ENCODE assay signal across 24 cellular contexts in the genomic region with DNA sequence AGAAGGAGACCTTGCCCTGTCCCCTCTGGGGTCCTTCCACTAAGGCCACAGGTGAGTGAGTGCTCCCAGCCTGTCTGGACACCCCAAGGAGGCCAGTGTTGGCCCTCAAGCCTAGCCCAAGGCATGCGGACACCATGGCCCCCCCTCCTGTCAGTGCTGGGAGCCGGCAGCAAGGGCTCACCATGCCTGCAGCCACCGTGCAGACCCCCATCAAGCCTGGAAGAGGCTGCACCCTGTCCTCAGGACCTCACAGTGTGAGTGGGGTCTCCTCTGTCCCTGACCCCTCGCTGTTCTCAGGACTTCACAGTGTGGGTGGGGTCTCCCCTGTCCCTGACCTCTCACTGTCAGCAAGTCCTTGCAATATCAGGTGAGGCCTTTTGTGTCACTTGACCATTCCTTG. TPM values are rescaled to one million over a fixed set of nuclear protein-coding genes. Genes with fewer than 3 reads are reported as not detected.
DNase-seq lines count a peak whose midpoint lies in the region; ATAC-seq, FAIRE-seq and TF ChIP-seq lines count a peak whose summit lies in the region.
"Had no signal": no experiment of that assay in that cellular context is flagged by ENCODE, and none has a peak within 500 bp of the region (broad histone marks: within the 10 kb centered on the region; RNA-seq: fewer than 3 reads in every experiment).

No MANE protein-coding gene starts in this region.

- H3K4me3 Mint-ChIP-seq in activated T-helper 17 cell treated with anti-CD3 and anti-CD28 coated beads, Interleukin-2, amount 50 U/mL, for 72 hours, result no peak overlapping the region
- H3K4me3 Mint-ChIP-seq: CD4-positive, alpha-beta T cell had no signal

- no peaks in the 10 kb centered on the region for H3K4me1 Mint-ChIP-seq in activated T-helper 17 cell treated with anti-CD3 and anti-CD28 coated beads, Interleukin-2, amount 50 U/mL, for 72 hours

- WGBS in testis, 2 donors, result 84 to 94% methylated on average over 2 to 4 of the region's 4 CpGs

- no peaks in the 10 kb centered on the region for H3K27me3 Mint-ChIP-seq in activated T-helper 17 cell treated with anti-CD3 and anti-CD28 coated beads, Interleukin-2, amount 50 U/mL, for 72 hours
- H3K27me3 Mint-ChIP-seq: CD4-positive, alpha-beta T cell had no signal

- no peak overlapping the region for H3K27ac ChIP-seq in testis
- H3K27ac ChIP-seq: A549 had no signal

- no peak for ATAC-seq in left cardiac atrium
- no peak for ATAC-seq in activated T-helper 17 cell treated with anti-CD3 and anti-CD28 coated beads, Interleukin-2, amount 50 U/mL, for 72 hours (replicated peaks)
- ATAC-seq: A549, Right ventricle myocardium inferior had no signal

- no peaks in the 10 kb centered on the region for H3K36me3 ChIP-seq in testis (ENCODE audit: low read depth, missing control alignments)

- intact Hi-C loops in cardiac septum (cut with DNase I), result no loop called here
- intact Hi-C loops in left cardiac atrium (cut with DNase I), result no loop called here
- intact Hi-C loops in testis (cut with DNase I; ENCODE audit: low total_unique reads), result no loop called here

- no peaks in the 10 kb centered on the region for H3K9me3 Mint-ChIP-seq in activated T-helper 17 cell treated with anti-CD3 and anti-CD28 coated beads, Interleukin-2, amount 50 U/mL, for 72 hours
- H3K9me3 Mint-ChIP-seq: CD4-positive, alpha-beta T cell had no signal

- H3K36me3 Mint-ChIP-seq in activated T-helper 17 cell treated with anti-CD3 and anti-CD28 coated beads, Interleukin-2, amount 50 U/mL, for 72 hours (ENCODE audit: low read depth), result peaks cover 11% of the 10 kb centered on the region

- no peaks in the 10 kb centered on the region for H3K9me3 ChIP-seq in testis
- H3K9me3 ChIP-seq: A549, Caco-2, MG63 had no signal

- TF ChIP-seq POLR2A in testis (IDR thresholded peaks at IDR 0.05), result no peak

- peak overlapping the region; percentile 38 for H3K27ac Mint-ChIP-seq in activated T-helper 17 cell treated with anti-CD3 and anti-CD28 coated beads, Interleukin-2, amount 50 U/mL, for 72 hours
- H3K27ac Mint-ChIP-seq: CD4-positive, alpha-beta T cell had no signal

- peaks cover 11% of the 10 kb centered on the region for H3K4me1 ChIP-seq in testis

- no peak for FAIRE-seq in urothelium cell line (lab: Jason Lieb, UNC)
- FAIRE-seq: A549, RCC 7860 had no signal

- DNase-seq in cardiac septum (ENCODE audit: low spot score) (peak; percentile 50), left cardiac atrium (no peak), mesenteric fat pad (ENCODE audit: low spot score) (peak; percentile 64), testis (peak; percentile 8), urothelium cell line (ENCODE audit: low spot score) (no peak), NOMO-1 (lab: John Stamatoyannopoulos, UW; ENCODE audit: unreplicated experiment in 2 of 2) (no peak), NCI-H446 (lab: John Stamatoyannopoulos, UW) (no peak)
- DNase-seq: GF-D8, GOT3, Kasumi-1, MG63, NCI-H1048, NCI-H1436, NCI-H1930, NCI-H2171 had no signal

- no peak overlapping the region for H3K4me3 ChIP-seq in testis
- H3K4me3 ChIP-seq: A549, MG63 had no signal

- no peak for TF ChIP-seq CTCF in testis (IDR thresholded peaks at IDR 0.05)

- no peaks in the 10 kb centered on the region for H3K27me3 ChIP-seq in testis
- H3K27me3 ChIP-seq: MG63 had no signal

RNA-seq across cellular contexts. Expression of a gene that starts 33.2 kb away (rescaled TPM):
- total RNA-seq in cardiac septum, result not detected
- not detected for total RNA-seq in left cardiac atrium
- not detected for total RNA-seq in activated T-helper 17 cell treated with anti-CD3 and anti-CD28 coated beads, Interleukin-2, amount 50 U/mL, for 72 hours
- not detected for total RNA-seq in mesenteric fat pad
- total RNA-seq in testis, result 1 to 10 TPM; 3.4 to 9.3 TPM
- polyA plus RNA-seq in testis (ENCODE audit: insufficient read depth, low read depth, low replicate concordance), result 5.4 TPM
- total RNA-seq: Caco-2; CD4-positive, alpha-beta T cell; NCI-H460; OCI-LY7; Right ventricle myocardium inferior had no signal
- polyA plus RNA-seq: A549, BJ had no signal

RNA-seq across cellular contexts. Expression of a gene that starts 47.0 kb away (rescaled TPM):
- total RNA-seq in cardiac septum (44.0 TPM), left cardiac atrium (10 to 100 TPM; 37.9 to 38.5 TPM), mesenteric fat pad (18.8 TPM), testis (10 to 100 TPM; 77.6 to 80.3 TPM)
- total RNA-seq in activated T-helper 17 cell treated with anti-CD3 and anti-CD28 coated beads, Interleukin-2, amount 50 U/mL, for 72 hours, result 10 to 100 TPM; 42.9 to 53.6 TPM
- 72.2 TPM for polyA plus RNA-seq in testis (ENCODE audit: insufficient read depth, low read depth, low replicate concordance)

RNA-seq across cellular contexts. Expression of a gene that starts 47.1 kb away (rescaled TPM):
- total RNA-seq in cardiac septum (10.7 TPM), left cardiac atrium (10 to 100 TPM in 1 of 2 donors, 1 to 10 TPM in 1; 9.7 to 14.1 TPM), mesenteric fat pad (18.4 TPM), testis (10 to 100 TPM; 35.2 to 36.1 TPM)
- 10 to 100 TPM; 10.6 to 19.9 TPM for total RNA-seq in activated T-helper 17 cell treated with anti-CD3 and anti-CD28 coated beads, Interleukin-2, amount 50 U/mL, for 72 hours
- polyA plus RNA-seq in testis (ENCODE audit: insufficient read depth, low read depth, low replicate concordance), result 33.8 TPM

Comparison
In these comparisons a context has a peak if more than half of its experiments do, and no peak if none do; other contexts are left out.
1. DNase-seq: peak in cardiac septum (single experiment), mesenteric fat pad (single experiment) and testis (single experiment); none in left cardiac atrium (single experiment), urothelium cell line (single experiment), NOMO-1 (0 of 2) and NCI-H446 (0 of 2).